ENCODE assay signal across 13 cellular contexts in genomic region chr4:33482773-33483172, GRCh38.
"Had no signal": no experiment of that assay in that cellular context is flagged by ENCODE, and none has a peak within 500 bp of the region (broad histone marks: within the 10 kb centered on the region; RNA-seq: fewer than 3 reads in every experiment).

No MANE protein-coding gene starts in this region.

- ATAC-seq: activated CD8-positive, alpha-beta T cell treated with anti-CD3 and anti-CD28 coated beads, Interleukin-2, amount 10 ng/mL, durations not matched to agents 7 days and 5 days; activated naive CD8-positive, alpha-beta T cell treated with anti-CD3 and anti-CD28 coated beads, Interleukin-2, amount 50 U/mL, for 24 hours; gastrocnemius medialis; sciatic nerve; WTC11 had no signal

- H3K27me3 ChIP-seq: ascending aorta, gastrocnemius medialis, suprapubic skin, upper lobe of left lung had no signal

- H3K36me3 ChIP-seq: ascending aorta, gastrocnemius medialis, left ventricle myocardium inferior, suprapubic skin, upper lobe of left lung had no signal

- H3K4me3 ChIP-seq: ascending aorta, gastrocnemius medialis, left ventricle myocardium inferior, suprapubic skin, upper lobe of left lung had no signal

- H3K4me1 ChIP-seq: ascending aorta, gastrocnemius medialis, left ventricle myocardium inferior, suprapubic skin, upper lobe of left lung had no signal

- H3K9me3 ChIP-seq: ascending aorta, gastrocnemius medialis, left ventricle myocardium inferior, suprapubic skin, upper lobe of left lung had no signal

- H3K27ac ChIP-seq: ascending aorta, gastrocnemius medialis, left ventricle myocardium inferior, suprapubic skin, upper lobe of left lung had no signal

- DNase-seq: activated CD4-positive, alpha-beta T cell treated with anti-CD3 and anti-CD28 coated beads for 48 hours; activated CD8-positive, alpha-beta memory T cell treated with anti-CD3 and anti-CD28 coated beads, Interleukin-2, amount 50 U/mL, for 48 hours; activated CD8-positive, alpha-beta T cell treated with anti-CD3 and anti-CD28 coated beads, Interleukin-2, amount 10 ng/mL, durations not matched to agents 7 days and 5 days; activated naive CD4-positive, alpha-beta T cell; activated naive CD8-positive, alpha-beta T cell treated with anti-CD3 and anti-CD28 coated beads, Interleukin-2, amount 50 U/mL, for 24 hours; gastrocnemius medialis; left ventricle myocardium inferior; stimulated activated naive CD4-positive, alpha-beta T cell treated with Interleukin-2 at 50 U/mL for 16 hours; upper lobe of left lung had no signal
